ENCODE assay signal across 1 cellular context in genomic region chr10:14909101-14909500, GRCh38.
TF ChIP-seq lines count a peak whose summit lies in the region.

No MANE protein-coding gene starts in this region.

TF ChIP-seq in K562, 482 proteins besides CTCF, POLR2A, EP300 and RAD21:
- TF ChIP-seq JUN (IDR thresholded peaks at IDR 0.05; ENCODE audit: borderline replicate concordance, low read depth, low read length) (no peak), JUN (CRISPR knock-in tag; IDR thresholded peaks at IDR 0.05; ENCODE audit: borderline replicate concordance) (no peak), SPI1 (IDR thresholded peaks at IDR 0.05; ENCODE audit: borderline replicate concordance, low read depth, low read length) (no peak), ZKSCAN1 (IDR thresholded peaks at IDR 0.05; ENCODE audit: low read depth, low read length) (no peak), KDM4B (IDR thresholded peaks at IDR 0.05; ENCODE audit: borderline replicate concordance in 2 of 2, low read depth in 1 of 2) (no peak), DMBX1 (CRISPR knock-in tag; IDR thresholded peaks at IDR 0.05; ENCODE audit: borderline replicate concordance) (no peak), HIVEP1 (CRISPR knock-in tag; IDR thresholded peaks at IDR 0.05) (no peak), ZNF232 (CRISPR knock-in tag; IDR thresholded peaks at IDR 0.05) (no peak), TAF1 (IDR thresholded peaks at IDR 0.05; ENCODE audit: control insufficient read depth, extremely low read depth, insufficient read depth, low read length, severe bottlenecking) (no peak), CREB1 (IDR thresholded peaks at IDR 0.05) (no peak), CREB1 (CRISPR knock-in tag; IDR thresholded peaks at IDR 0.05) (no peak), GTF3C2 (IDR thresholded peaks at IDR 0.05; ENCODE audit: borderline replicate concordance, extremely low read depth, insufficient read length) (no peak), KHSRP (IDR thresholded peaks at IDR 0.05) (no peak), RNF219 (CRISPR knock-in tag; IDR thresholded peaks at IDR 0.05) (no peak), ZNF766 (CRISPR knock-in tag; conservative IDR thresholded peaks at IDR 0.05) (no peak), NCOA1 (IDR thresholded peaks at IDR 0.05; ENCODE audit: low read depth) (no peak), ZNF274 (IDR thresholded peaks at IDR 0.05; ENCODE audit: borderline replicate concordance, low read depth, low read length) (no peak), PURB (CRISPR knock-in tag; IDR thresholded peaks at IDR 0.05; ENCODE audit: low read depth) (no peak), PML (IDR thresholded peaks at IDR 0.05; ENCODE audit: low read length) (no peak), RBM25 (IDR thresholded peaks at IDR 0.05; ENCODE audit: low read depth, low read length, severe bottlenecking) (no peak), NR4A1 (CRISPR knock-in tag; IDR thresholded peaks at IDR 0.05) (no peak), NR4A1 (tag; IDR thresholded peaks at IDR 0.05) (no peak), KAT2B (IDR thresholded peaks at IDR 0.05; ENCODE audit: low read depth, low read length) (no peak)
